8 cellular contexts compared by ENCODE assay signal in genomic region chrX:20547649-20548051, GRCh38.
DNase-seq lines count a peak whose midpoint lies in the region; ATAC-seq and TF ChIP-seq lines count a peak whose summit lies in the region.
"Had no signal": no experiment of that assay in that cellular context is flagged by ENCODE, and none has a peak within 500 bp of the region (broad histone marks: within the 10 kb centered on the region; RNA-seq: fewer than 3 reads in every experiment).

No MANE protein-coding gene starts in this region.

- H3K36me3 Mint-ChIP-seq in chondrocyte (ENCODE audit: low read depth): no peaks in the 10 kb centered on the region

- H3K27me3 Mint-ChIP-seq in chondrocyte (ENCODE audit: low read depth): no peaks in the 10 kb centered on the region

- peak; percentile 81 for ATAC-seq in GM18870 (IDR thresholded peaks at IDR 0.05; ENCODE audit: unreplicated experiment)

- DNase-seq in chondrocyte (ENCODE audit: low spot score) (no peak), retinal pigment epithelial cell (ENCODE audit: low read depth) (peak; percentile 89), OCI-M2 (lab: John Stamatoyannopoulos, UW; ENCODE audit: unreplicated experiment) (no peak), amniotic stem cell (lab: John Stamatoyannopoulos, UW) (no peak), D341Med (ENCODE audit: low spot score) (no peak)
- DNase-seq: NCI-H187 treated with DMSO at 0.1 percent for 48 hours had no signal

- TF ChIP-seq RAD21 in Ishikawa (IDR thresholded peaks at IDR 0.05; ENCODE audit: low read depth): no peak

- peaks cover 15% of the 10 kb centered on the region for H3K9me3 Mint-ChIP-seq in chondrocyte (ENCODE audit: low read depth)

- no peak overlapping the region for H3K4me3 ChIP-seq in retinal pigment epithelial cell (ENCODE audit: low read length)

- TF ChIP-seq CTCF in chondrocyte (IDR thresholded peaks at IDR 0.05) (no peak), retinal pigment epithelial cell (conservative IDR thresholded peaks at IDR 0.05; ENCODE audit: low read depth, low read length) (no peak)

- TF ChIP-seq EP300 in Ishikawa (IDR thresholded peaks at IDR 0.05; ENCODE audit: borderline replicate concordance): no peak

- peak overlapping the region; percentile 60 for H3K27ac Mint-ChIP-seq in chondrocyte (ENCODE audit: unreplicated experiment)

- H3K4me1 Mint-ChIP-seq in chondrocyte (ENCODE audit: low read depth): peaks cover 27% of the 10 kb centered on the region

- no peak overlapping the region for H3K4me3 Mint-ChIP-seq in chondrocyte (ENCODE audit: unreplicated experiment)

TF ChIP-seq in Ishikawa, 13 proteins besides CTCF, POLR2A, EP300 and RAD21:
- TF ChIP-seq YY1 (IDR thresholded peaks at IDR 0.05; ENCODE audit: low read depth) (no peak), NFIC (IDR thresholded peaks at IDR 0.05) (0 out of 2 replicates have a peak, but pooled peaks have one; percentile 10)
